ENCODE assay signal across 15 cellular contexts in genomic region chr6:33433560-33434191, GRCh38. TPM values are rescaled to one million over a fixed set of nuclear protein-coding genes. Genes with fewer than 3 reads are reported as not detected.
DNase-seq lines count a peak whose midpoint lies in the region; ATAC-seq and TF ChIP-seq lines count a peak whose summit lies in the region.
"Had no signal": no experiment of that assay in that cellular context is flagged by ENCODE, and none has a peak within 500 bp of the region (broad histone marks: within the 10 kb centered on the region; RNA-seq: fewer than 3 reads in every experiment).

No MANE protein-coding gene starts in this region.

- TF ChIP-seq CTCF in WTC11 (IDR thresholded peaks at IDR 0.05) (no peak), heart right ventricle (IDR thresholded peaks at IDR 0.05) (no peak), neural progenitor cell (IDR thresholded peaks at IDR 0.05) (no peak), OCI-LY7 (conservative IDR thresholded peaks at IDR 0.05; ENCODE audit: low read length) (no peak), prostate gland (IDR thresholded peaks at IDR 0.05) (no peak)
- no peak for TF ChIP-seq CTCF in CD8-positive, alpha-beta T cell (IDR thresholded peaks at IDR 0.05)

- H3K27me3 ChIP-seq in CD4-positive, CD25-positive, alpha-beta regulatory T cell (ENCODE audit: control insufficient read depth, insufficient read depth, low read length), result no peaks in the 10 kb centered on the region
- no peaks in the 10 kb centered on the region for H3K27me3 ChIP-seq in heart right ventricle
- H3K27me3 ChIP-seq in neural progenitor cell, result no peaks in the 10 kb centered on the region
- no peaks in the 10 kb centered on the region for H3K27me3 ChIP-seq in CD8-positive, alpha-beta T cell (ENCODE audit: insufficient read depth, low read length)
- H3K27me3 ChIP-seq in prostate gland (replicated peaks; ENCODE audit: insufficient read depth), result no peaks in the 10 kb centered on the region
- H3K27me3 ChIP-seq: brain microvascular endothelial cell had no signal

- no peak overlapping the region for H3K4me3 ChIP-seq in CD4-positive, CD25-positive, alpha-beta regulatory T cell (ENCODE audit: low read depth, low read length)
- H3K4me3 ChIP-seq in heart right ventricle, result peak overlapping the region in 2 of 10 donors; percentile 15 to 18
- H3K4me3 ChIP-seq in neural progenitor cell, result peak overlapping the region; percentile 52
- no peak overlapping the region for H3K4me3 ChIP-seq in OCI-LY7 (ENCODE audit: low read depth, low read length, poor library complexity, severe bottlenecking)
- no peak overlapping the region for H3K4me3 ChIP-seq in CD8-positive, alpha-beta T cell (ENCODE audit: low read depth, low read length)
- H3K4me3 ChIP-seq in prostate gland, result no peak overlapping the region
- H3K4me3 ChIP-seq: lung, skin epidermis had no signal

- POLR2A ChIA-PET in WTC11 (lab: Charles Lee), result interaction anchor here (0.8 to 4.1 kb wide), 3 partner anchors 21 to 162 kb away, joined by 3 to 26 read pairs (median 3); partner anchors contain the start of genes PHF1, RPS18, VPS52 and ZBTB9
- POLR2A ChIA-PET in OCI-LY7 (lab: Charles Lee), result no interaction called here
- POLR2A ChIA-PET in CD8-positive, alpha-beta T cell (lab: Charles Lee), result no interaction called here

- H3K27ac Mint-ChIP-seq in CD4-positive, CD25-positive, alpha-beta regulatory T cell, result peak overlapping the region in 2 of 3 donors; percentile 29 to 45
- H3K27ac Mint-ChIP-seq in WTC11 (peak overlapping the region; percentile 93), neural progenitor cell (peak overlapping the region; percentile 55)
- H3K27ac Mint-ChIP-seq in CD8-positive, alpha-beta T cell, result no peak overlapping the region

- WGBS in heart right ventricle, 2 donors, result 13 to 27% methylated on average over 12 to 16 of the region's 17 CpGs
- WGBS in prostate gland, result 27% methylated on average over 16 of the region's 17 CpGs

- H3K9ac ChIP-seq in neural progenitor cell, result no peak overlapping the region

- no peaks in the 10 kb centered on the region for H3K9me3 ChIP-seq in CD4-positive, CD25-positive, alpha-beta regulatory T cell (ENCODE audit: control insufficient read depth in 2 of 2, low read length in 2 of 2)
- H3K9me3 ChIP-seq in heart right ventricle, result no peaks in the 10 kb centered on the region
- H3K9me3 ChIP-seq in neural progenitor cell (ENCODE audit: low read depth), result no peaks in the 10 kb centered on the region
- no peaks in the 10 kb centered on the region for H3K9me3 ChIP-seq in OCI-LY7 (ENCODE audit: low read length)
- no peaks in the 10 kb centered on the region for H3K9me3 ChIP-seq in CD8-positive, alpha-beta T cell (ENCODE audit: low read length)
- H3K9me3 ChIP-seq in prostate gland, result no peaks in the 10 kb centered on the region

- H3K27me3 Mint-ChIP-seq in CD4-positive, CD25-positive, alpha-beta regulatory T cell, result peaks cover 3% of the 10 kb centered on the region
- H3K27me3 Mint-ChIP-seq in WTC11 (ENCODE audit: low read depth) (no peaks in the 10 kb centered on the region), neural progenitor cell (ENCODE audit: insufficient read depth, low read depth) (peaks cover 7% of the 10 kb centered on the region)
- H3K27me3 Mint-ChIP-seq in CD8-positive, alpha-beta T cell (ENCODE audit: low read depth), result no peaks in the 10 kb centered on the region
- H3K27me3 Mint-ChIP-seq: activated CD8-positive, alpha-beta memory T cell treated with anti-CD3 and anti-CD28 coated beads, Interleukin-2, amount 10 ng/mL, durations not matched to agents 7 days and 5 days had no signal

- H2AFZ ChIP-seq in neural progenitor cell (replicated peaks) (no peak overlapping the region), OCI-LY7 (ENCODE audit: low read length) (no peak overlapping the region)

- no peak for DNase-seq in CD4-positive, CD25-positive, alpha-beta regulatory T cell
- DNase-seq in WTC11 (ENCODE audit: low spot score) (no peak), heart right ventricle (peak in 1 of 2 donors; percentile 61), neural progenitor cell (ENCODE audit: low spot score) (peak; percentile 55), OCI-LY7 (ENCODE audit: low spot score) (no peak), prostate gland (ENCODE audit: low spot score) (no peak)
- no peak for DNase-seq in CD8-positive, alpha-beta T cell
- DNase-seq: activated CD8-positive, alpha-beta memory T cell treated with anti-CD3 and anti-CD28 coated beads, Interleukin-2, amount 10 ng/mL, durations not matched to agents 7 days and 5 days; brain microvascular endothelial cell; C1 segment of cervical spinal cord; NCI-H82; SW 1271 had no signal

- H4K20me1 ChIP-seq in neural progenitor cell (ENCODE audit: low read depth) (peaks cover 45% of the 10 kb centered on the region), OCI-LY7 (ENCODE audit: insufficient read depth, low read length) (no peaks in the 10 kb centered on the region)

- peaks cover 40% of the 10 kb centered on the region for H3K4me1 ChIP-seq in CD4-positive, CD25-positive, alpha-beta regulatory T cell (ENCODE audit: control insufficient read depth, insufficient read depth, low read length, poor library complexity, severe bottlenecking)
- H3K4me1 ChIP-seq in heart right ventricle (peaks cover 7 to 55% (median 43%) of the 10 kb centered on the region in 9 donors), neural progenitor cell (peaks cover 53% of the 10 kb centered on the region), OCI-LY7 (ENCODE audit: insufficient read depth, low read length, poor library complexity, severe bottlenecking) (peaks cover 47% of the 10 kb centered on the region), prostate gland (replicated peaks) (no peaks in the 10 kb centered on the region)
- H3K4me1 ChIP-seq in CD8-positive, alpha-beta T cell (ENCODE audit: insufficient read depth, low read length), result peaks cover 45% of the 10 kb centered on the region

- intact Hi-C loops in heart right ventricle (cut with DNase I), result loop anchor here in 1 of 10 donors (10.0 kb wide), 1 partner anchor 261 kb away; no protein-coding TSS in a partner anchor
- intact Hi-C loops in OCI-LY7 (cut with micrococcal nuclease; ENCODE audit: unreplicated experiment), result no loop called here
- intact Hi-C loops in CD8-positive, alpha-beta T cell (cut with DNase I, micrococcal nuclease), result no loop called here
- intact Hi-C loops in prostate gland (cut with DNase I), result loop anchor here (10.0 kb wide), 1 partner anchor 141 kb away; no protein-coding TSS in a partner anchor

- peak overlapping the region in 3 of 4 donors; percentile 12 to 78 (median 25) for H3K4me3 Mint-ChIP-seq in CD4-positive, CD25-positive, alpha-beta regulatory T cell
- H3K4me3 Mint-ChIP-seq in WTC11, result peak overlapping the region; percentile 71
- H3K4me3 Mint-ChIP-seq in neural progenitor cell, result peak overlapping the region; percentile 94
- no peak overlapping the region for H3K4me3 Mint-ChIP-seq in CD8-positive, alpha-beta T cell
- H3K4me3 Mint-ChIP-seq: activated CD8-positive, alpha-beta memory T cell treated with anti-CD3 and anti-CD28 coated beads, Interleukin-2, amount 10 ng/mL, durations not matched to agents 7 days and 5 days had no signal

- no peak for ATAC-seq in CD4-positive, CD25-positive, alpha-beta regulatory T cell (ENCODE audit: low read depth in 2 of 2)
- peak; percentile 9; the same call in 1 of the 2 replicates for ATAC-seq in WTC11
- ATAC-seq in heart right ventricle, result peak; percentile 66 to 85 (median 75)
- ATAC-seq in CD8-positive, alpha-beta T cell, result no peak
- ATAC-seq in GM18858 (IDR thresholded peaks at IDR 0.05; ENCODE audit: unreplicated experiment), result no peak
- ATAC-seq: activated CD8-positive, alpha-beta memory T cell treated with anti-CD3 and anti-CD28 coated beads, Interleukin-2, amount 10 ng/mL, durations not matched to agents 7 days and 5 days had no signal

- H3K79me2 ChIP-seq in neural progenitor cell (ENCODE audit: low read depth) (peaks cover 84% of the 10 kb centered on the region), OCI-LY7 (ENCODE audit: insufficient read depth, low read depth, low read length) (peaks cover 5% of the 10 kb centered on the region; the same call in 1 of the 2 replicates)

- H3K4me1 Mint-ChIP-seq in CD4-positive, CD25-positive, alpha-beta regulatory T cell, result peaks cover 14 to 51% (median 37%) of the 10 kb centered on the region in 4 donors
- H3K4me1 Mint-ChIP-seq in WTC11 (peaks cover 48% of the 10 kb centered on the region), neural progenitor cell (peaks cover 58% of the 10 kb centered on the region)
- peaks cover 44% of the 10 kb centered on the region for H3K4me1 Mint-ChIP-seq in CD8-positive, alpha-beta T cell (ENCODE audit: low read depth)

- no peaks in the 10 kb centered on the region for H3K9me3 Mint-ChIP-seq in CD4-positive, CD25-positive, alpha-beta regulatory T cell
- H3K9me3 Mint-ChIP-seq in WTC11 (no peaks in the 10 kb centered on the region), neural progenitor cell (no peaks in the 10 kb centered on the region)
- no peaks in the 10 kb centered on the region for H3K9me3 Mint-ChIP-seq in CD8-positive, alpha-beta T cell

- H3F3A ChIP-seq in neural progenitor cell (ENCODE audit: low read depth), result peaks cover 50% of the 10 kb centered on the region

- CTCF ChIA-PET in WTC11 (lab: Charles Lee) (interaction anchor here (0.5 to 1.5 kb wide), 8 partner anchors 15 to 198 kb away, joined by 3 to 7 read pairs (median 3); partner anchors contain the start of genes CUTA and ZBTB9), OCI-LY7 (lab: Charles Lee; ENCODE audit: unreplicated experiment) (no interaction called here)
- CTCF ChIA-PET in CD8-positive, alpha-beta T cell (lab: Charles Lee), result no interaction called here

- H3K36me3 Mint-ChIP-seq in CD4-positive, CD25-positive, alpha-beta regulatory T cell, result peaks cover 38% of the 10 kb centered on the region
- H3K36me3 Mint-ChIP-seq in WTC11 (peaks cover 36% of the 10 kb centered on the region), neural progenitor cell (peaks cover 32% of the 10 kb centered on the region)
- H3K36me3 Mint-ChIP-seq in CD8-positive, alpha-beta T cell, result peaks cover 41% of the 10 kb centered on the region

- no TSS peak for BruUV-seq in OCI-LY7 (replicated peaks; lab: Mats Ljungman, UMichigan)

- H3K27ac ChIP-seq in CD4-positive, CD25-positive, alpha-beta regulatory T cell (ENCODE audit: insufficient read depth, low read length, poor library complexity, severe bottlenecking), result no peak overlapping the region
- H3K27ac ChIP-seq in heart right ventricle (peak overlapping the region in 7 of 10 donors; percentile 8 to 83 (median 64)), neural progenitor cell (peak overlapping the region; percentile 82), OCI-LY7 (ENCODE audit: low read depth, low read length, poor library complexity, severe bottlenecking) (no peak overlapping the region), prostate gland (no peak overlapping the region)
- H3K27ac ChIP-seq in CD8-positive, alpha-beta T cell (ENCODE audit: low read depth, low read length), result no peak overlapping the region
- H3K27ac ChIP-seq: brain microvascular endothelial cell, skin epidermis had no signal

- H3K9me2 ChIP-seq in OCI-LY7 (ENCODE audit: insufficient read depth, low read length), result no peaks in the 10 kb centered on the region

- peaks cover 33% of the 10 kb centered on the region for H3K36me3 ChIP-seq in CD4-positive, CD25-positive, alpha-beta regulatory T cell (ENCODE audit: control insufficient read depth, insufficient read depth, low read length)
- peaks cover 0 to 39% (median 10%) of the 10 kb centered on the region in 9 donors for H3K36me3 ChIP-seq in heart right ventricle
- peaks cover 11% of the 10 kb centered on the region for H3K36me3 ChIP-seq in neural progenitor cell
- H3K36me3 ChIP-seq in OCI-LY7 (ENCODE audit: insufficient read depth, low read length), result peaks cover 35% of the 10 kb centered on the region
- peaks cover 28% of the 10 kb centered on the region for H3K36me3 ChIP-seq in CD8-positive, alpha-beta T cell (ENCODE audit: insufficient read depth, low read length)
- H3K36me3 ChIP-seq in prostate gland, result peaks cover 2 to 9% of the 10 kb centered on the region in 2 donors

- TF ChIP-seq POLR2A in prostate gland (IDR thresholded peaks at IDR 0.05), result no peak

- H3K4me2 ChIP-seq in neural progenitor cell, result peak overlapping the region; percentile 97
- no peak overlapping the region for H3K4me2 ChIP-seq in OCI-LY7 (ENCODE audit: low read length)

RNA-seq across cellular contexts. Expression of gene SYNGAP1, which starts 13.8 kb away (rescaled TPM):
- total RNA-seq in CD4-positive, CD25-positive, alpha-beta regulatory T cell, result 81.4 TPM
- under 1 TPM; 0.48 to 0.82 (median 0.63) TPM for polyA plus RNA-seq in CD4-positive, CD25-positive, alpha-beta regulatory T cell
- total RNA-seq in WTC11 (2021), result 139 to 172 TPM (median 160 TPM) in 3 replicates
- total RNA-seq in heart right ventricle, result 1 to 10 TPM; 3.6 to 8.5 (median 5.7) TPM
- 10 to 100 TPM in 1 of 2 donors, 1 to 10 TPM in 1; 3.1 to 10.2 TPM for polyA plus RNA-seq in heart right ventricle
- total RNA-seq in neural progenitor cell (ENCODE audit: low replicate concordance), result 14.1 and 29.7 TPM in 2 replicates
- total RNA-seq in OCI-LY7 (2014; rRNA removed; shearing (Covaris generic)), result 5.4 and 5.6 TPM in 2 replicates
- total RNA-seq in OCI-LY7 (2022), result 30.7 and 32.3 TPM in 2 replicates
- 10 to 100 TPM; 54.3 to 64.1 TPM for total RNA-seq in CD8-positive, alpha-beta T cell
- 10 to 100 TPM in 1 of 2 donors, 1 to 10 TPM in 1; 6.1 to 24.8 TPM for total RNA-seq in prostate gland

RNA-seq across cellular contexts. Expression of gene CUTA, which starts 15.8 kb away (rescaled TPM):
- 202 TPM for total RNA-seq in CD4-positive, CD25-positive, alpha-beta regulatory T cell
- 100 to 1,000 TPM; 435 to 529 (median 489) TPM for polyA plus RNA-seq in CD4-positive, CD25-positive, alpha-beta regulatory T cell
- 229 to 247 TPM (median 243 TPM) in 3 replicates for total RNA-seq in WTC11 (2021)
- total RNA-seq in heart right ventricle, result 100 to 1,000 TPM in 9 of 10 donors, 10 to 100 TPM in 1; 99.8 to 132 (median 114) TPM
- polyA plus RNA-seq in heart right ventricle, result 100 to 1,000 TPM in 1 of 2 donors, 10 to 100 TPM in 1; 94.7 to 161 TPM
- 118 and 186 TPM in 2 replicates for total RNA-seq in neural progenitor cell (ENCODE audit: low replicate concordance)
- 147 and 164 TPM in 2 replicates for total RNA-seq in OCI-LY7 (2014; rRNA removed; shearing (Covaris generic))
- total RNA-seq in OCI-LY7 (2022), result 165 and 175 TPM in 2 replicates
- total RNA-seq in CD8-positive, alpha-beta T cell, result 100 to 1,000 TPM; 159 to 177 TPM
- total RNA-seq in prostate gland, result 100 to 1,000 TPM; 189 to 260 TPM

RNA-seq across cellular contexts. Expression of gene ZBTB9, which starts 20.7 kb away (rescaled TPM):
- 8.6 TPM for total RNA-seq in CD4-positive, CD25-positive, alpha-beta regulatory T cell
- polyA plus RNA-seq in CD4-positive, CD25-positive, alpha-beta regulatory T cell, result 10 to 100 TPM in 1 of 4 donors, 1 to 10 TPM in 3; 4.5 to 11.7 (median 6.8) TPM
- total RNA-seq in WTC11 (2021) (19.4 to 21.2 TPM (median 20.8 TPM) in 3 replicates), heart right ventricle (1 to 10 TPM; 2.7 to 6.5 (median 4.9) TPM), neural progenitor cell (ENCODE audit: low replicate concordance) (10.2 and 12.7 TPM in 2 replicates), OCI-LY7 (2022) (6.8 and 7.3 TPM in 2 replicates), prostate gland (1 to 10 TPM; 3.5 to 8.9 TPM)
- polyA plus RNA-seq in heart right ventricle, result 1 to 10 TPM; 1.2 to 4.3 TPM
- 7.7 and 11.2 TPM in 2 replicates for total RNA-seq in OCI-LY7 (2014; rRNA removed; shearing (Covaris generic))
- total RNA-seq in CD8-positive, alpha-beta T cell, result 1 to 10 TPM; 7.1 to 9.5 TPM

RNA-seq across cellular contexts. Expression of gene PHF1, which starts 22.9 kb away (rescaled TPM):
- 403 TPM for total RNA-seq in CD4-positive, CD25-positive, alpha-beta regulatory T cell
- polyA plus RNA-seq in CD4-positive, CD25-positive, alpha-beta regulatory T cell, result 10 to 100 TPM; 41.5 to 72.2 (median 64.1) TPM
- 60.0 to 63.6 TPM (median 60.2 TPM) in 3 replicates for total RNA-seq in WTC11 (2021)
- 10 to 100 TPM; 36.2 to 61.2 (median 48.9) TPM for total RNA-seq in heart right ventricle
- 100 to 1,000 TPM in 1 of 2 donors, 10 to 100 TPM in 1; 59.5 to 125 TPM for polyA plus RNA-seq in heart right ventricle
- 25.6 and 55.8 TPM in 2 replicates for total RNA-seq in neural progenitor cell (ENCODE audit: low replicate concordance)
- 19.9 and 21.4 TPM in 2 replicates for total RNA-seq in OCI-LY7 (2014; rRNA removed; shearing (Covaris generic))
- total RNA-seq in OCI-LY7 (2022), result 30.2 and 35.0 TPM in 2 replicates
- total RNA-seq in CD8-positive, alpha-beta T cell, result 100 to 1,000 TPM; 560 to 588 TPM
- total RNA-seq in prostate gland, result 100 to 1,000 TPM in 1 of 2 donors, 10 to 100 TPM in 1; 98.2 to 132 TPM

RNA-seq across cellular contexts. Expression of gene KIFC1, which starts 42.1 kb away (rescaled TPM):
- total RNA-seq in CD4-positive, CD25-positive, alpha-beta regulatory T cell, result 8.7 TPM
- 1 to 10 TPM in 3 of 4 donors, under 1 TPM in 1; 0.41 to 3.9 (median 1.3) TPM for polyA plus RNA-seq in CD4-positive, CD25-positive, alpha-beta regulatory T cell
- total RNA-seq in WTC11 (2021) (79.5 to 97.3 TPM (median 83.7 TPM) in 3 replicates), heart right ventricle (1 to 10 TPM in 2 of 10 donors, under 1 TPM in 6, not detected in 2; 0.09 to 6.1 (median 0.36) TPM), neural progenitor cell (ENCODE audit: low replicate concordance) (93.9 and 179 TPM in 2 replicates), OCI-LY7 (2022) (167 and 176 TPM in 2 replicates), prostate gland (1 to 10 TPM; 5.8 to 6.5 TPM)
- polyA plus RNA-seq in heart right ventricle, result under 1 TPM; 0.28 to 0.29 TPM
- 133 and 138 TPM in 2 replicates for total RNA-seq in OCI-LY7 (2014; rRNA removed; shearing (Covaris generic))
- total RNA-seq in CD8-positive, alpha-beta T cell, result 1 to 10 TPM; 1.6 to 2.1 TPM

Comparison
In these comparisons a context has a peak if more than half of its experiments do, and no peak if none do; other contexts are left out.
1. ATAC-seq: peak in WTC11 (single experiment) and heart right ventricle (8 of 8); none in CD4-positive, CD25-positive, alpha-beta regulatory T cell (0 of 2), CD8-positive, alpha-beta T cell (single experiment) and GM18858 (single experiment).
2. H3K27ac ChIP-seq: peak in heart right ventricle (7 of 10) and neural progenitor cell (single experiment); none in CD4-positive, CD25-positive, alpha-beta regulatory T cell (single experiment), OCI-LY7 (single experiment), CD8-positive, alpha-beta T cell (single experiment) and prostate gland (0 of 2).